In genomic region chr9:95336281-95336680, GRCh38 we compare ENCODE assay signal across 9 cellular contexts.
A peak's percentile ranks its signal among the peaks of the same experiment; 100 is the strongest.
DNase-seq lines count a peak whose midpoint lies in the region; ATAC-seq and TF ChIP-seq lines count a peak whose summit lies in the region.
"Had no signal": no experiment of that assay in that cellular context is flagged by ENCODE, and none has a peak within 500 bp of the region (broad histone marks: within the 10 kb centered on the region; RNA-seq: fewer than 3 reads in every experiment).

No MANE protein-coding gene starts in this region.

- peak; percentile 17 for DNase-seq in activated T-cell treated with anti-CD3 and anti-CD28 coated beads for 24 hours (ENCODE audit: low read depth)
- DNase-seq in activated T-cell treated with anti-CD3 and anti-CD28 coated beads for 4 hours, result no peak
- no peak for DNase-seq in RWPE1 (ENCODE audit: low spot score)
- DNase-seq in fibroblast of the conjunctiva (ENCODE audit: low read depth), result peak; percentile 9
- peak; percentile 49 for DNase-seq in stimulated activated naive CD8-positive, alpha-beta T cell treated with anti-CD3 and anti-CD28 coated beads, Interleukin-15, Interleukin-2, amounts not matched to agents 100 U/mL and 50 U/mL, for 24 hours
- DNase-seq: GF-D8 had no signal

- ATAC-seq in stimulated activated naive CD8-positive, alpha-beta T cell treated with anti-CD3 and anti-CD28 coated beads, Interleukin-15, Interleukin-2, amounts not matched to agents 100 U/mL and 50 U/mL, for 24 hours, result no peak
- no peak for ATAC-seq in HG03196 (IDR thresholded peaks at IDR 0.05; ENCODE audit: unreplicated experiment)
- no peak for ATAC-seq in HG02759 (IDR thresholded peaks at IDR 0.05; ENCODE audit: unreplicated experiment)
- ATAC-seq in HG03457 (IDR thresholded peaks at IDR 0.05; ENCODE audit: unreplicated experiment), result no peak

- no peak overlapping the region for H3K27ac ChIP-seq in RWPE1

- CTCF ChIA-PET in RWPE1 (lab: Yijun Ruan, JAX), result interaction anchor here (0.8 to 1.0 kb wide), 4 partner anchors 12 to 71 kb away, joined by 3 to 5 read pairs (median 4); no protein-coding TSS in a partner anchor

- POLR2A ChIA-PET in RWPE1 (lab: Yijun Ruan, JAX; ENCODE audit: low non-redundant PET), result no interaction called here

- peak; percentile 39 for TF ChIP-seq CTCF in RWPE1 (conservative IDR thresholded peaks at IDR 0.05; ENCODE audit: low read depth)

Comparison
In these comparisons a context has a peak if more than half of its experiments do, and no peak if none do; other contexts are left out.
1. DNase-seq: peak in activated T-cell treated with anti-CD3 and anti-CD28 coated beads for 24 hours (single experiment), fibroblast of the conjunctiva (single experiment) and stimulated activated naive CD8-positive, alpha-beta T cell treated with anti-CD3 and anti-CD28 coated beads, Interleukin-15, Interleukin-2, amounts not matched to agents 100 U/mL and 50 U/mL, for 24 hours (single experiment); none in activated T-cell treated with anti-CD3 and anti-CD28 coated beads for 4 hours (single experiment) and RWPE1 (single experiment).